Comparison of ENCODE assay signal across 26 cellular contexts in the genomic region with DNA sequence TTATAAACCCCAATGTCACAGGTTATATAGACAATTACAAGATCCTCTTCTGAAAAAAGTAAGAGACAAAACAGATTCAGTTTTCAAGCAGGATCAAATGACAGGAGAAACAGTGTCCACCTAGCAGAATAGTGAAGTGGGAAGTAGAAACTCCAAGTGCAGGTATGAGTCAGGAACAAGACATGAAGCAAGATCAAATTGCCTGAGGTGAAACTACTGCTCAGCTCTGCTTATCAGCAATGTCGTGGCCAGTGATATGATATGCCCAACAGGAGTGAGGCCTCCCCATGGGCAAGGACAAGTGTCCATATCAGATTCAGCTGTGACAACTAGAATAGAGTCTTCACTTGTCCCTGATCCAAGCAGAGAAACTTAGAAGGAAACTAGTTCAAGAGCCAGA.
A peak's percentile ranks its signal among the peaks of the same experiment; 100 is the strongest.
DNase-seq lines count a peak whose midpoint lies in the region; ATAC-seq, FAIRE-seq and TF ChIP-seq lines count a peak whose summit lies in the region.
"Had no signal": no experiment of that assay in that cellular context is flagged by ENCODE, and none has a peak within 500 bp of the region (broad histone marks: within the 10 kb centered on the region; RNA-seq: fewer than 3 reads in every experiment).

No MANE protein-coding gene starts in this region.

- H3K4me1 Mint-ChIP-seq in astrocyte (ENCODE audit: low read depth, unreplicated experiment), result peaks cover 10% of the 10 kb centered on the region
- H3K4me1 Mint-ChIP-seq in activated CD8-positive, alpha-beta memory T cell treated with anti-CD3 and anti-CD28 coated beads, Interleukin-2, amount 10 ng/mL, durations not matched to agents 7 days and 5 days, result peaks cover 8% of the 10 kb centered on the region

- H2AFZ ChIP-seq in astrocyte (ENCODE audit: low read depth, low read length), result no peak overlapping the region

- H3K4me2 ChIP-seq in astrocyte (ENCODE audit: low read length), result no peak overlapping the region

- H3K9me3 ChIP-seq in astrocyte (ENCODE audit: insufficient read depth, low read depth, low read length) (no peaks in the 10 kb centered on the region), left lung (peaks cover 0 to 3% of the 10 kb centered on the region in 2 donors)
- H3K9me3 ChIP-seq: body of pancreas, gastrocnemius medialis, neutrophil, right lobe of liver, tibial artery had no signal

- H3K9ac ChIP-seq in astrocyte (ENCODE audit: low read length), result no peak overlapping the region

- H3K27ac ChIP-seq in astrocyte (ENCODE audit: low read depth, low read length) (no peak overlapping the region), left lung (no peak overlapping the region)
- H3K27ac ChIP-seq: 22Rv1, body of pancreas, gastrocnemius medialis, neutrophil, right lobe of liver, tibial artery, WERI-Rb-1 had no signal

- H3K4me1 ChIP-seq in astrocyte (ENCODE audit: insufficient read depth, low read length) (peaks cover 10% of the 10 kb centered on the region), left lung (peaks cover 0 to 9% of the 10 kb centered on the region in 2 donors)
- H3K4me1 ChIP-seq: right lobe of liver had no signal

- H3K36me3 Mint-ChIP-seq in astrocyte (ENCODE audit: low read depth, unreplicated experiment), result peaks cover 3% of the 10 kb centered on the region
- peaks cover 1% of the 10 kb centered on the region for H3K36me3 Mint-ChIP-seq in activated CD8-positive, alpha-beta memory T cell treated with anti-CD3 and anti-CD28 coated beads, Interleukin-2, amount 10 ng/mL, durations not matched to agents 7 days and 5 days

- no peaks in the 10 kb centered on the region for H4K20me1 ChIP-seq in astrocyte (ENCODE audit: insufficient read depth, low read length)

- H3K27me3 ChIP-seq in astrocyte (ENCODE audit: insufficient read depth, low read length) (no peaks in the 10 kb centered on the region), left lung (no peaks in the 10 kb centered on the region)
- H3K27me3 ChIP-seq: body of pancreas, gastrocnemius medialis, neutrophil, right lobe of liver, tibial artery had no signal

- no peak for TF ChIP-seq CTCF in astrocyte (IDR thresholded peaks at IDR 0.05; ENCODE audit: insufficient read depth, low read depth, low read length)
- no peak for TF ChIP-seq CTCF in left lung (IDR thresholded peaks at IDR 0.05)

- H3K36me3 ChIP-seq in astrocyte (ENCODE audit: insufficient read depth, low read length) (no peaks in the 10 kb centered on the region), left lung (no peaks in the 10 kb centered on the region)
- H3K36me3 ChIP-seq: gastrocnemius medialis, neutrophil, right lobe of liver, tibial artery, WERI-Rb-1 had no signal

- FAIRE-seq in astrocyte (lab: Jason Lieb, UNC), result no peak
- FAIRE-seq: endothelial cell of umbilical vein had no signal

- peak; percentile 41 for ATAC-seq in left lung
- no peak for ATAC-seq in HG03139 (IDR thresholded peaks at IDR 0.05; ENCODE audit: unreplicated experiment)
- no peak for ATAC-seq in activated CD8-positive, alpha-beta memory T cell treated with anti-CD3 and anti-CD28 coated beads, Interleukin-2, amount 10 ng/mL, durations not matched to agents 7 days and 5 days
- ATAC-seq: body of pancreas, left lobe of liver, right lobe of liver had no signal

- H3K79me2 ChIP-seq in astrocyte (ENCODE audit: insufficient read depth, low read length), result no peaks in the 10 kb centered on the region

- no peak overlapping the region for H3K4me3 Mint-ChIP-seq in astrocyte (ENCODE audit: unreplicated experiment)
- no peak overlapping the region for H3K4me3 Mint-ChIP-seq in activated CD8-positive, alpha-beta memory T cell treated with anti-CD3 and anti-CD28 coated beads, Interleukin-2, amount 10 ng/mL, durations not matched to agents 7 days and 5 days
- H3K4me3 Mint-ChIP-seq: activated naive CD4-positive, alpha-beta T cell treated with anti-CD3 and anti-CD28 coated beads, Interleukin-2, amount 10 ng/mL, durations not matched to agents 7 days and 5 days; B cell had no signal

- no peaks in the 10 kb centered on the region for H3K27me3 Mint-ChIP-seq in astrocyte (ENCODE audit: low read depth, unreplicated experiment)
- peaks cover 5% of the 10 kb centered on the region for H3K27me3 Mint-ChIP-seq in activated CD8-positive, alpha-beta memory T cell treated with anti-CD3 and anti-CD28 coated beads, Interleukin-2, amount 10 ng/mL, durations not matched to agents 7 days and 5 days
- H3K27me3 Mint-ChIP-seq: activated naive CD4-positive, alpha-beta T cell treated with anti-CD3 and anti-CD28 coated beads, Interleukin-2, amount 10 ng/mL, durations not matched to agents 7 days and 5 days; B cell had no signal

- CTCF ChIA-PET in activated CD8-positive, alpha-beta memory T cell treated with anti-CD3 and anti-CD28 coated beads, Interleukin-2, amount 10 ng/mL, durations not matched to agents 7 days and 5 days (lab: Charles Lee), result no interaction called here

- peaks cover 6% of the 10 kb centered on the region for H3K9me3 Mint-ChIP-seq in astrocyte (ENCODE audit: unreplicated experiment)
- peaks cover 5% of the 10 kb centered on the region for H3K9me3 Mint-ChIP-seq in activated CD8-positive, alpha-beta memory T cell treated with anti-CD3 and anti-CD28 coated beads, Interleukin-2, amount 10 ng/mL, durations not matched to agents 7 days and 5 days (ENCODE audit: low read depth)

- H3K4me3 ChIP-seq in astrocyte (ENCODE audit: insufficient read depth, low read depth, low read length) (no peak overlapping the region), left lung (no peak overlapping the region)
- H3K4me3 ChIP-seq: body of pancreas, gastrocnemius medialis, right lobe of liver, tibial artery had no signal

- H3K27ac Mint-ChIP-seq in astrocyte (ENCODE audit: unreplicated experiment), result no peak overlapping the region
- H3K27ac Mint-ChIP-seq in activated CD8-positive, alpha-beta memory T cell treated with anti-CD3 and anti-CD28 coated beads, Interleukin-2, amount 10 ng/mL, durations not matched to agents 7 days and 5 days, result no peak overlapping the region
- H3K27ac Mint-ChIP-seq: activated naive CD4-positive, alpha-beta T cell treated with anti-CD3 and anti-CD28 coated beads, Interleukin-2, amount 10 ng/mL, durations not matched to agents 7 days and 5 days; B cell had no signal

- DNase-seq in DMS53 (lab: John Stamatoyannopoulos, UW) (peak; percentile 43), DMS53 treated with DMSO at 0.1 percent for 48 hours (lab: John Stamatoyannopoulos, UW; ENCODE audit: unreplicated experiment) (no peak), NCI-H2196 (lab: John Stamatoyannopoulos, UW; ENCODE audit: unreplicated experiment) (peak; percentile 19), astrocyte (ENCODE audit: low read depth) (peak; percentile 8), left lung (no peak), midbrain (lab: John Stamatoyannopoulos, UW) (no peak)
- no peak for DNase-seq in activated CD8-positive, alpha-beta memory T cell treated with anti-CD3 and anti-CD28 coated beads, Interleukin-2, amount 10 ng/mL, durations not matched to agents 7 days and 5 days
- DNase-seq: activated CD4-positive, alpha-beta T cell treated with anti-CD3 and anti-CD28 coated beads, Interleukin-2, amount 50 U/mL, for 48 hours; activated naive CD4-positive, alpha-beta T cell treated with anti-CD3 and anti-CD28 coated beads, Interleukin-2, amount 10 ng/mL, durations not matched to agents 7 days and 5 days; body of pancreas; cortex of kidney; MV-4-11; NCI-H187; NCI-H526; right lobe of liver; RPMI8226; stimulated activated naive CD4-positive, alpha-beta T cell treated with Interleukin-2 at 50 U/mL for 16 hours; tibial artery; WERI-Rb-1 had no signal

- intact Hi-C loops in left lung (cut with DNase I), result no loop called here

Comparison
In these comparisons a context has a peak if more than half of its experiments do, and no peak if none do; other contexts are left out.
1. DNase-seq: peak in DMS53 (single experiment), NCI-H2196 (single experiment) and astrocyte (single experiment); none in DMS53 treated with DMSO at 0.1 percent for 48 hours (single experiment), left lung (0 of 2), activated CD8-positive, alpha-beta memory T cell treated with anti-CD3 and anti-CD28 coated beads, Interleukin-2, amount 10 ng/mL, durations not matched to agents 7 days and 5 days (single experiment) and midbrain (single experiment).